Comparison of ENCODE assay signal across 8 cellular contexts in genomic region chr1:34885405-34886247, GRCh38. TPM values are rescaled to one million over a fixed set of nuclear protein-coding genes. Genes with fewer than 3 reads are reported as not detected.
DNase-seq lines count a peak whose midpoint lies in the region; ATAC-seq and TF ChIP-seq lines count a peak whose summit lies in the region.

No MANE protein-coding gene starts in this region.

- H3K9me2 ChIP-seq in PC-3 (replicated peaks; ENCODE audit: low read length): no peaks in the 10 kb centered on the region

- ATAC-seq in CD8-positive, alpha-beta T cell: peak; percentile 62
- peak; percentile 49 for ATAC-seq in central memory CD8-positive, alpha-beta T cell (replicated peaks; ENCODE audit: extremely low read depth, poor library complexity, severe bottlenecking)
- peak; percentile 87 for ATAC-seq in stimulated activated naive CD8-positive, alpha-beta T cell treated with anti-CD3 and anti-CD28 coated beads, Interleukin-15, Interleukin-2, amounts not matched to agents 100 U/mL and 50 U/mL, for 24 hours
- ATAC-seq in PC-3: no peak
- no peak for ATAC-seq in HG03097 (IDR thresholded peaks at IDR 0.05; ENCODE audit: low FRiP score, unreplicated experiment)

- CTCF ChIA-PET in CD8-positive, alpha-beta T cell (lab: Charles Lee): interaction anchor here (1.5 to 1.6 kb wide), 2 partner anchors 14 to 33 kb away, joined by 3 to 9 read pairs; no protein-coding TSS in a partner anchor
- CTCF ChIA-PET in PC-3 (lab: Charles Lee): interaction anchor here (0.6 kb wide), 1 partner anchor 1649 kb away, joined by 3 read pairs; no protein-coding TSS in a partner anchor

- peaks cover 42% of the 10 kb centered on the region for H3K27me3 Mint-ChIP-seq in CD8-positive, alpha-beta T cell (ENCODE audit: low read depth)
- H3K27me3 Mint-ChIP-seq in central memory CD8-positive, alpha-beta T cell: peaks cover 69% of the 10 kb centered on the region

- H3K27ac ChIP-seq in CD8-positive, alpha-beta T cell (ENCODE audit: low read depth, low read length): no peak overlapping the region
- H3K27ac ChIP-seq in mesodermal cell (ENCODE audit: low read depth, low read length, severe bottlenecking) (no peak overlapping the region), PC-3 (ENCODE audit: low read length) (no peak overlapping the region)

- peaks cover 15% of the 10 kb centered on the region for H3K27me3 ChIP-seq in CD8-positive, alpha-beta T cell (ENCODE audit: insufficient read depth, low read length)
- H3K27me3 ChIP-seq in PC-3 (ENCODE audit: low read length): peaks cover 26% of the 10 kb centered on the region

- no peaks in the 10 kb centered on the region for H3F3A ChIP-seq in PC-3 (ENCODE audit: low read length, unreplicated experiment)

- no TSS peak for BruUV-seq in PC-3 (replicated peaks; lab: Mats Ljungman, UMichigan)

- TF ChIP-seq CTCF in CD8-positive, alpha-beta T cell (IDR thresholded peaks at IDR 0.05): no peak
- TF ChIP-seq CTCF in PC-3 (conservative IDR thresholded peaks at IDR 0.05; ENCODE audit: low read depth, low read length): no peak

- no peak overlapping the region for H2AFZ ChIP-seq in PC-3 (ENCODE audit: low read length)

- no peaks in the 10 kb centered on the region for H3K9me3 ChIP-seq in CD8-positive, alpha-beta T cell (ENCODE audit: low read length)
- H3K9me3 ChIP-seq in mesodermal cell (ENCODE audit: control insufficient read depth, low read length): no peaks in the 10 kb centered on the region
- H3K9me3 ChIP-seq in PC-3 (ENCODE audit: low read length): no peaks in the 10 kb centered on the region

- peak in 5 of 7 experiments; percentile 24 to 64 (median 47) for DNase-seq in CD8-positive, alpha-beta T cell
- peak; percentile 37 for DNase-seq in T-helper 9 cell
- no peak for DNase-seq in central memory CD8-positive, alpha-beta T cell (ENCODE audit: low spot score in 2 of 2)
- DNase-seq in stimulated activated naive CD8-positive, alpha-beta T cell treated with anti-CD3 and anti-CD28 coated beads, Interleukin-15, Interleukin-2, amounts not matched to agents 100 U/mL and 50 U/mL, for 24 hours: peak; percentile 74
- DNase-seq in HK-2 (ENCODE audit: unreplicated experiment): no peak
- no peak for DNase-seq in PC-3

- no peaks in the 10 kb centered on the region for H4K20me1 ChIP-seq in PC-3 (ENCODE audit: low read length)

- no peaks in the 10 kb centered on the region for H3K36me3 Mint-ChIP-seq in CD8-positive, alpha-beta T cell
- peaks cover 3% of the 10 kb centered on the region for H3K36me3 Mint-ChIP-seq in central memory CD8-positive, alpha-beta T cell (ENCODE audit: insufficient read depth)

- no peaks in the 10 kb centered on the region for H3K9me3 Mint-ChIP-seq in CD8-positive, alpha-beta T cell
- no peaks in the 10 kb centered on the region for H3K9me3 Mint-ChIP-seq in central memory CD8-positive, alpha-beta T cell

- POLR2A ChIA-PET in CD8-positive, alpha-beta T cell (lab: Charles Lee): interaction anchor here (1.1 kb wide), 1 partner anchor 19 kb away, joined by 3 read pairs; no protein-coding TSS in a partner anchor
- POLR2A ChIA-PET in PC-3 (lab: Charles Lee; ENCODE audit: unreplicated experiment): interaction anchor here (0.6 kb wide), 1 partner anchor 379 kb away, joined by 4 read pairs; no protein-coding TSS in a partner anchor

- H3K79me2 ChIP-seq in PC-3 (ENCODE audit: low read length): no peaks in the 10 kb centered on the region

- intact Hi-C loops in CD8-positive, alpha-beta T cell (cut with DNase I, micrococcal nuclease): loop anchor here in 1 of 2 experiments (1.0 kb wide), 1 partner anchor 33 kb away; no protein-coding TSS in a partner anchor
- intact Hi-C loops in PC-3 (cut with micrococcal nuclease): no loop called here

- 8% methylated on average over 51 to 62 of the region's 80 CpGs for WGBS in mesodermal cell (ENCODE audit: insufficient coverage in 2 of 2), 2 experiments

- H3K36me3 ChIP-seq in CD8-positive, alpha-beta T cell (ENCODE audit: insufficient read depth, low read length): no peaks in the 10 kb centered on the region
- H3K36me3 ChIP-seq in mesodermal cell (ENCODE audit: control insufficient read depth, insufficient read depth, low read length): no peaks in the 10 kb centered on the region
- no peaks in the 10 kb centered on the region for H3K36me3 ChIP-seq in PC-3 (ENCODE audit: low read depth, low read length)

- H3K4me3 Mint-ChIP-seq in CD8-positive, alpha-beta T cell: peak overlapping the region; percentile 70
- H3K4me3 Mint-ChIP-seq in central memory CD8-positive, alpha-beta T cell: peak overlapping the region; percentile 78

- H3K27ac Mint-ChIP-seq in CD8-positive, alpha-beta T cell: no peak overlapping the region
- no peak overlapping the region for H3K27ac Mint-ChIP-seq in central memory CD8-positive, alpha-beta T cell (ENCODE audit: low read depth)

- no peak overlapping the region for H3K9ac ChIP-seq in PC-3 (ENCODE audit: low read length)

- no peak overlapping the region for H3K4me2 ChIP-seq in PC-3 (ENCODE audit: low read length)

- peaks cover 3% of the 10 kb centered on the region for H3K4me1 Mint-ChIP-seq in CD8-positive, alpha-beta T cell (ENCODE audit: low read depth)
- H3K4me1 Mint-ChIP-seq in central memory CD8-positive, alpha-beta T cell: peaks cover 6% of the 10 kb centered on the region

- peak overlapping the region; percentile 52 for H3K4me3 ChIP-seq in CD8-positive, alpha-beta T cell (ENCODE audit: low read depth, low read length)
- H3K4me3 ChIP-seq in mesodermal cell (ENCODE audit: extremely low read depth, insufficient read depth, low read length, poor library complexity, severe bottlenecking) (peak overlapping the region; percentile 25), PC-3 (ENCODE audit: low read length) (no peak overlapping the region)

- H3K4me1 ChIP-seq in CD8-positive, alpha-beta T cell (ENCODE audit: insufficient read depth, low read length): peaks cover 8% of the 10 kb centered on the region
- H3K4me1 ChIP-seq in mesodermal cell (ENCODE audit: control insufficient read depth, insufficient read depth, low read length, poor library complexity, severe bottlenecking) (no peaks in the 10 kb centered on the region), PC-3 (ENCODE audit: insufficient read depth, low read length) (no peaks in the 10 kb centered on the region)

RNA-seq across cellular contexts. Expression of gene SMIM12, which starts 26.1 kb away (rescaled TPM):
- total RNA-seq in CD8-positive, alpha-beta T cell: 10 to 100 TPM; 46.6 to 48.7 TPM
- 32.7 TPM for polyA plus RNA-seq in mesodermal cell (2013, experiment 1 of 2)
- polyA plus RNA-seq in mesodermal cell (2013, experiment 2 of 2): 26.0 TPM
- 47.2 and 53.0 TPM in 2 replicates for total RNA-seq in PC-3 (2014; rRNA removed)

RNA-seq across cellular contexts. Expression of gene DLGAP3, which starts 43.8 kb away (rescaled TPM):
- total RNA-seq in CD8-positive, alpha-beta T cell: under 1 TPM; 0.44 to 0.76 TPM
- polyA plus RNA-seq in mesodermal cell (2013, experiment 1 of 2): 1.4 TPM
- polyA plus RNA-seq in mesodermal cell (2013, experiment 2 of 2): 0.51 TPM
- total RNA-seq in PC-3 (2014; rRNA removed): not detected in 2 replicates

Comparison
In these comparisons a context has a peak if more than half of its experiments do, and no peak if none do; other contexts are left out.
1. ATAC-seq: peak in CD8-positive, alpha-beta T cell (single experiment), central memory CD8-positive, alpha-beta T cell (single experiment) and stimulated activated naive CD8-positive, alpha-beta T cell treated with anti-CD3 and anti-CD28 coated beads, Interleukin-15, Interleukin-2, amounts not matched to agents 100 U/mL and 50 U/mL, for 24 hours (single experiment); none in PC-3 (single experiment) and HG03097 (single experiment).
2. DNase-seq: peak in CD8-positive, alpha-beta T cell (5 of 7), T-helper 9 cell (single experiment) and stimulated activated naive CD8-positive, alpha-beta T cell treated with anti-CD3 and anti-CD28 coated beads, Interleukin-15, Interleukin-2, amounts not matched to agents 100 U/mL and 50 U/mL, for 24 hours (single experiment); none in central memory CD8-positive, alpha-beta T cell (0 of 2), HK-2 (single experiment) and PC-3 (single experiment).